In genomic region chr19:37506387-37507166, GRCh38 we compare ENCODE assay signal across 1 cellular context.
A peak's percentile ranks its signal among the peaks of the same experiment; 100 is the strongest.
TF ChIP-seq lines count a peak whose summit lies in the region.

TSS of gene ZNF793 (plus strand) at chr19:37506939. CDS start at chr19:37523440, 16,501 bp downstream.

TF ChIP-seq in SK-N-SH, 30 proteins besides CTCF, POLR2A, EP300 and RAD21 (continued from another document):
- TF ChIP-seq USF2 (IDR thresholded peaks at IDR 0.05; ENCODE audit: borderline replicate concordance, low read depth, low read length) (no peak), FOXJ3 (CRISPR knock-in tag; IDR thresholded peaks at IDR 0.05) (no peak), EZH2phosphoT487 (IDR thresholded peaks at IDR 0.05; ENCODE audit: borderline replicate concordance, low read depth) (no peak), USF1 (IDR thresholded peaks at IDR 0.05; ENCODE audit: borderline replicate concordance, low read depth) (no peak), RCOR1 (IDR thresholded peaks at IDR 0.05; ENCODE audit: low read length) (no peak), POLR2AphosphoS5 (IDR thresholded peaks at IDR 0.05; ENCODE audit: low read depth, low read length) (peak; percentile 93), NRF1 (IDR thresholded peaks at IDR 0.05; ENCODE audit: low read depth, low read length) (peak; percentile 61), MXI1 (IDR thresholded peaks at IDR 0.05; ENCODE audit: low read depth, low read length) (peak; percentile 79; the same call in 1 of the 2 replicates), RXRA (IDR thresholded peaks at IDR 0.05; ENCODE audit: borderline replicate concordance, low read depth) (no peak), ELF1 (IDR thresholded peaks at IDR 0.05) (peak; percentile 87), SIN3A (IDR thresholded peaks at IDR 0.05; ENCODE audit: borderline replicate concordance, low read depth, low read length) (no peak), RFX5 (IDR thresholded peaks at IDR 0.05; ENCODE audit: low read length) (no peak), TEAD4 (IDR thresholded peaks at IDR 0.05; ENCODE audit: borderline replicate concordance, insufficient read depth) (no peak), REST (IDR thresholded peaks at IDR 0.05; ENCODE audit: low read depth, low read length) (peak; percentile 69; the same call in 1 of the 2 replicates), MEF2A (IDR thresholded peaks at IDR 0.05; ENCODE audit: borderline replicate concordance, low read depth) (no peak), TAF1 (IDR thresholded peaks at IDR 0.05; ENCODE audit: borderline replicate concordance, low read depth, low read length) (peak; percentile 26)
